8 cellular contexts compared by ENCODE assay signal in genomic region chrX:123830309-123830708, GRCh38. TPM values are rescaled to one million over a fixed set of nuclear protein-coding genes. Genes with fewer than 3 reads are reported as not detected.
DNase-seq lines count a peak whose midpoint lies in the region; ATAC-seq and TF ChIP-seq lines count a peak whose summit lies in the region.

No MANE protein-coding gene starts in this region.

- no peaks in the 10 kb centered on the region for H3K27me3 ChIP-seq in thyroid gland

- H3K27ac ChIP-seq in thyroid gland: peak overlapping the region in 1 of 3 donors; percentile 41

- ATAC-seq in GM21529 (IDR thresholded peaks at IDR 0.05; ENCODE audit: unreplicated experiment): peak; percentile 84

- no peak for TF ChIP-seq POLR2A in thyroid gland (IDR thresholded peaks at IDR 0.05)

- intact Hi-C loops in thyroid gland (cut with DNase I): no loop called here

- no peaks in the 10 kb centered on the region for H3K36me3 ChIP-seq in thyroid gland

- H3K4me1 ChIP-seq in thyroid gland: peaks cover 0 to 6% of the 10 kb centered on the region in 2 donors

- H3K4me3 ChIP-seq in astrocyte of the spinal cord (ENCODE audit: low read depth, low read length): no peak overlapping the region
- no peak overlapping the region for H3K4me3 ChIP-seq in thyroid gland (replicated peaks in 1 of 3)

- DNase-seq in activated CD4-positive, alpha-beta T cell treated with anti-CD3 and anti-CD28 coated beads for 48 hours: peak; percentile 54
- no peak for DNase-seq in activated CD4-positive, alpha-beta T cell treated with anti-CD3 and anti-CD28 coated beads, Interleukin-2, amount 50 U/mL, for 1 hour
- DNase-seq in HK-2 (ENCODE audit: unreplicated experiment): peak; percentile 83
- peak; percentile 26 for DNase-seq in astrocyte of the spinal cord (ENCODE audit: low read depth, low spot score)
- DNase-seq in thyroid gland: peak; percentile 85
- no peak for DNase-seq in activated CD8-positive, alpha-beta memory T cell treated with anti-CD3 and anti-CD28 coated beads for 24 hours
- DNase-seq in activated gamma-delta T cell treated with Interleukin-2 at 50 U/mL for 16 hours: no peak

- TF ChIP-seq CTCF in astrocyte of the spinal cord (IDR thresholded peaks at IDR 0.05; ENCODE audit: low read depth, low read length): no peak
- TF ChIP-seq CTCF in thyroid gland (IDR thresholded peaks at IDR 0.05): no peak

- in situ Hi-C loops in astrocyte of the spinal cord (cut with HindIII; ENCODE audit: low sequenced_read_pairs): no loop called here

- no peaks in the 10 kb centered on the region for H3K9me3 ChIP-seq in thyroid gland

- WGBS in thyroid gland, 2 donors: 25 to 28% methylated on average over 6 of the region's 6 CpGs

RNA-seq across cellular contexts. Expression of gene XIAP, which starts 29.5 kb away (rescaled TPM):
- total RNA-seq in thyroid gland: 10 to 100 TPM; 35.9 to 54.0 (median 48.8) TPM

Comparison
In these comparisons a context has a peak if more than half of its experiments do, and no peak if none do; other contexts are left out.
1. DNase-seq: peak in activated CD4-positive, alpha-beta T cell treated with anti-CD3 and anti-CD28 coated beads for 48 hours (single experiment), HK-2 (single experiment), astrocyte of the spinal cord (single experiment) and thyroid gland (2 of 2); none in activated CD4-positive, alpha-beta T cell treated with anti-CD3 and anti-CD28 coated beads, Interleukin-2, amount 50 U/mL, for 1 hour (single experiment), activated CD8-positive, alpha-beta memory T cell treated with anti-CD3 and anti-CD28 coated beads for 24 hours (single experiment) and activated gamma-delta T cell treated with Interleukin-2 at 50 U/mL for 16 hours (single experiment).